Comparison of ENCODE assay signal across 27 cellular contexts in the genomic region with DNA sequence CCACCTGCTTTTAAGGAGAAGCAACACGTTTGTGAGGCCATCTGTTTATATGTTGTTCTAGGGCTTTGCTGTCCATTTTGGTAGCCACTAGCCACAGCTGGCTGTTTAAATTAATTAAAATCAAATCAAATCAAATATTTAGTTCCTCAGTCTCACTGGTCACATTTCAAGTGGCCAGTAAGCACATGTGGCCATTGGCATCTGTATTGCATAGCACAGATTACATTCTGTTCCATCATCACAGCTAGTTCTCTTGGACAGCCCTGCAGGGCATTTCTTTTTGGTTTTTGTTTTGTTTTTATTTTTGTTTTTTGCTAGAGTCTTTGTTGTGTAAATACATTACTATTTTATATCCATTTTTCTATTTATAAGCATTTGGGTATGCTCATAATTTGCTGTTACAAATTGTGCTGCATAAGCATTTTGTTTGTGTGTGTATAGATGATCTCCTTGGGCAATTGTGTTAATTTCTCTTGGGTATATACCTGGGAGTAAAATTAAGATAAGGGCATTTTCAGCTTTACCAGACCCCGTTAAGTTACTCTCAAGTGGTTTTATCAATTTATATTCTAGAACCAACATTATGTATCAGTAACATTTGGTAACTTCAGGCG. TPM values are rescaled to one million over a fixed set of nuclear protein-coding genes. Genes with fewer than 3 reads are reported as not detected.
DNase-seq lines count a peak whose midpoint lies in the region; ATAC-seq, FAIRE-seq and TF ChIP-seq lines count a peak whose summit lies in the region.
"Had no signal": no experiment of that assay in that cellular context is flagged by ENCODE, and none has a peak within 500 bp of the region (broad histone marks: within the 10 kb centered on the region; RNA-seq: fewer than 3 reads in every experiment).

No MANE protein-coding gene starts in this region.

- no peak for TF ChIP-seq RAD21 in A549 (conservative IDR thresholded peaks at IDR 0.05 in 1 of 2, IDR thresholded peaks at IDR 0.05 in 1 of 2)

- H3K9me3 ChIP-seq in A549, result no peaks in the 10 kb centered on the region
- no peaks in the 10 kb centered on the region for H3K9me3 ChIP-seq in CD4-positive, alpha-beta memory T cell (ENCODE audit: control insufficient read depth in 1 of 2, low read length in 2 of 2)
- H3K9me3 ChIP-seq: lower lobe of right lung, thoracic aorta had no signal

- 74% methylated on average over 3 of the region's 3 CpGs for WGBS in A549 (ENCODE audit: missing lambda C conversion rate)

- H3K36me3 ChIP-seq in CD4-positive, alpha-beta memory T cell (ENCODE audit: insufficient read depth, low read length), result no peaks in the 10 kb centered on the region
- H3K36me3 ChIP-seq: thoracic aorta had no signal

- H3K36me3 Mint-ChIP-seq in CD4-positive, alpha-beta memory T cell, result peaks cover 4 to 20% of the 10 kb centered on the region in 2 donors
- H3K36me3 Mint-ChIP-seq in T-cell, result peaks cover 7% of the 10 kb centered on the region

- DNase-seq in A549 (ENCODE audit: low read depth in 1 of 2, low spot score in 1 of 2), result no peak
- no peak for DNase-seq in CD4-positive, alpha-beta memory T cell
- DNase-seq in T-cell, result no peak
- peak; percentile 39 for DNase-seq in fibroblast of the aortic adventitia (ENCODE audit: low read depth)
- DNase-seq in DMS79 treated with DMSO at 0.1 percent for 48 hours (lab: John Stamatoyannopoulos, UW), result no peak
- no peak for DNase-seq in effector CD8-positive, alpha-beta T cell (lab: John Stamatoyannopoulos, UW)
- DNase-seq in activated effector memory CD4-positive, alpha-beta T cell treated with anti-CD3 and anti-CD28 coated beads, Interleukin-2, amount 50 U/mL, for 16 hours, result no peak
- DNase-seq: activated CD4-positive, alpha-beta T cell treated with anti-CD3 and anti-CD28 coated beads, Interleukin-2, amount 10 ng/mL, durations not matched to agents 7 days and 5 days; activated gamma-delta T cell; amygdala; COR-L47; DMS79; H7; kidney; lower lobe of right lung; NCI-H1436; NCI-H510A; NK-92 treated with Interleukin-12 subunit alpha and Interleukin-12 subunit beta, amount 100 ng/mL, for 24 hours; SHP77 treated with DMSO at 0.1 percent for 48 hours; stimulated activated CD4-positive, alpha-beta T cell treated with anti-CD3 and anti-CD28 coated beads, Interleukin-2, amount 100 ng/mL, for 48 hours; stimulated activated naive CD4-positive, alpha-beta T cell had no signal

- CTCF ChIA-PET in A549 (lab: Yijun Ruan, JAX), result interaction anchor here (0.6 to 26.9 kb wide), 8 partner anchors 10 to 83 kb away, joined by 3 to 364 read pairs (median 4); a partner anchor contains a TSS
- CTCF ChIA-PET in CD4-positive, alpha-beta memory T cell (lab: Charles Lee; ENCODE audit: partially characterized antibody), result interaction anchor here (1.1 to 22.4 kb wide), 5 partner anchors 12 to 88 kb away, joined by 4 to 609 read pairs (median 8); a partner anchor contains a TSS
- CTCF ChIA-PET in T-cell (lab: Charles Lee), result interaction anchor here in 1 of 2 donors (0.8 kb wide), 1 partner anchor 15 kb away, joined by 3 read pairs; no protein-coding TSS in a partner anchor

- H3K4me3 ChIP-seq in A549, result no peak overlapping the region
- no peak overlapping the region for H3K4me3 ChIP-seq in CD4-positive, alpha-beta memory T cell (ENCODE audit: low read length in 2 of 2)
- H3K4me3 ChIP-seq in fibroblast of the aortic adventitia (ENCODE audit: low read depth, low read length), result no peak overlapping the region
- H3K4me3 ChIP-seq: cardiac muscle cell, lower lobe of right lung, thoracic aorta had no signal

- no peak overlapping the region for H3K4me2 ChIP-seq in A549

- peak overlapping the region in 4 of 7 donors; percentile 41 to 86 (median 77) for H3K27ac Mint-ChIP-seq in CD4-positive, alpha-beta memory T cell
- peak overlapping the region; percentile 49 to 74 for H3K27ac Mint-ChIP-seq in T-cell
- H3K27ac Mint-ChIP-seq: activated CD4-positive, alpha-beta T cell treated with anti-CD3 and anti-CD28 coated beads, Interleukin-2, amount 10 ng/mL, durations not matched to agents 7 days and 5 days; T-helper 1 cell treated with Interleukin-12 subunit alpha and Interleukin-12 subunit beta and Interleukin-4 antibody, amounts not matched to agents 30 μg/mL and 1 μg/mL, for 36 hours had no signal

- TF ChIP-seq EP300 in A549 (IDR thresholded peaks at IDR 0.05), result no peak

- intact Hi-C loops in CD4-positive, alpha-beta memory T cell (cut with micrococcal nuclease), result no loop called here

- H3K27me3 ChIP-seq in CD4-positive, alpha-beta memory T cell (ENCODE audit: insufficient read depth, low read length), result no peaks in the 10 kb centered on the region
- H3K27me3 ChIP-seq: cardiac muscle cell had no signal

- FAIRE-seq in A549 (lab: Jason Lieb, UNC), result no peak
- FAIRE-seq: GM19239, kidney had no signal

- no peak overlapping the region for H3K27ac ChIP-seq in A549
- no peak overlapping the region for H3K27ac ChIP-seq in CD4-positive, alpha-beta memory T cell (ENCODE audit: low read depth, low read length)
- H3K27ac ChIP-seq: cardiac muscle cell, epithelial cell of prostate, lower lobe of right lung, thoracic aorta had no signal

- TF ChIP-seq CTCF in A549 (IDR thresholded peaks at IDR 0.05), result no peak
- no peak for TF ChIP-seq CTCF in fibroblast of the aortic adventitia (IDR thresholded peaks at IDR 0.05; ENCODE audit: insufficient read depth, low read length)

- H3K4me1 ChIP-seq in A549, result peaks cover 27% of the 10 kb centered on the region
- peaks cover 54% of the 10 kb centered on the region for H3K4me1 ChIP-seq in CD4-positive, alpha-beta memory T cell (ENCODE audit: insufficient read depth, low read length)

- POLR2A ChIA-PET in A549 (lab: Yijun Ruan, JAX), result no interaction called here
- POLR2A ChIA-PET in CD4-positive, alpha-beta memory T cell (lab: Charles Lee; ENCODE audit: partially characterized antibody), result interaction anchor here (1.5 to 8.7 kb wide), 4 partner anchors 12 to 82 kb away, joined by 5 to 140 read pairs (median 35); no protein-coding TSS in a partner anchor
- POLR2A ChIA-PET in T-cell (lab: Charles Lee), result no interaction called here

- peaks cover 31 to 67% (median 46%) of the 10 kb centered on the region in 4 donors for H3K4me1 Mint-ChIP-seq in CD4-positive, alpha-beta memory T cell
- H3K4me1 Mint-ChIP-seq in T-cell, result peaks cover 59 to 68% (median 67%) of the 10 kb centered on the region in 3 donors

- H3K9me3 Mint-ChIP-seq in CD4-positive, alpha-beta memory T cell, result no peaks in the 10 kb centered on the region
- H3K9me3 Mint-ChIP-seq in T-cell, result no peaks in the 10 kb centered on the region
- H3K9me3 Mint-ChIP-seq: activated CD4-positive, alpha-beta T cell treated with anti-CD3 and anti-CD28 coated beads, Interleukin-2, amount 10 ng/mL, durations not matched to agents 7 days and 5 days; T-helper 1 cell treated with Interleukin-12 subunit alpha and Interleukin-12 subunit beta and Interleukin-4 antibody, amounts not matched to agents 30 μg/mL and 1 μg/mL, for 36 hours had no signal

- ATAC-seq in A549, result no peak
- ATAC-seq in T-cell (replicated peaks in 1 of 4), result no peak
- ATAC-seq in GM19397 (IDR thresholded peaks at IDR 0.05; ENCODE audit: unreplicated experiment), result no peak
- ATAC-seq: lower lobe of right lung had no signal

- H3K4me3 Mint-ChIP-seq in CD4-positive, alpha-beta memory T cell, result peak overlapping the region in 1 of 8 donors; percentile 43
- H3K4me3 Mint-ChIP-seq in T-cell, result peak overlapping the region in 1 of 3 donors; percentile 56
- H3K4me3 Mint-ChIP-seq: activated CD4-positive, alpha-beta T cell treated with anti-CD3 and anti-CD28 coated beads, Interleukin-2, amount 10 ng/mL, durations not matched to agents 7 days and 5 days; T-helper 1 cell treated with Interleukin-12 subunit alpha and Interleukin-12 subunit beta and Interleukin-4 antibody, amounts not matched to agents 30 μg/mL and 1 μg/mL, for 36 hours had no signal

- no peaks in the 10 kb centered on the region for H3K27me3 Mint-ChIP-seq in CD4-positive, alpha-beta memory T cell
- no peaks in the 10 kb centered on the region for H3K27me3 Mint-ChIP-seq in T-cell
- H3K27me3 Mint-ChIP-seq: activated CD4-positive, alpha-beta T cell treated with anti-CD3 and anti-CD28 coated beads, Interleukin-2, amount 10 ng/mL, durations not matched to agents 7 days and 5 days had no signal

- TF ChIP-seq POLR2A in A549 (IDR thresholded peaks at IDR 0.05; ENCODE audit: low read length), result no peak

TF ChIP-seq in A549, 52 proteins besides CTCF, POLR2A, EP300 and RAD21:
- TF ChIP-seq, protein P1, sequence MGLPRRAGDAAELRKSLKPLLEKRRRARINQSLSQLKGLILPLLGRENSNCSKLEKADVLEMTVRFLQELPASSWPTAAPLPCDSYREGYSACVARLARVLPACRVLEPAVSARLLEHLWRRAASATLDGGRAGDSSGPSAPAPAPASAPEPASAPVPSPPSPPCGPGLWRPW (IDR thresholded peaks at IDR 0.05), result no peak
- peak; percentile 95 for TF ChIP-seq MAFK (IDR thresholded peaks at IDR 0.05; ENCODE audit: partially characterized antibody)

RNA-seq across cellular contexts. Expression of a gene that starts 31.3 kb away (rescaled TPM):
- polyA plus RNA-seq in A549 (2011; rRNA removed) (229 and 249 TPM in 2 replicates), A549 (2017; fragmentation: RNase III; extraction: RNeasy Plus Mini Kit Qiagen cat#74134 plus additional on column Dnase treatment) (187 to 206 TPM (median 205 TPM) in 3 replicates)
- 190 and 220 TPM in 2 replicates for polyA plus RNA-seq in A549 (2012; cell fraction: cytosol; rRNA removed)
- polyA plus RNA-seq in A549 (2012; cell fraction: nucleus; rRNA removed), result 134 and 175 TPM in 2 replicates
- 87.6 and 96.8 TPM in 2 replicates for polyA minus RNA-seq in A549 (2011; rRNA and poly(A)+ RNA removed)
- total RNA-seq in CD4-positive, alpha-beta memory T cell, result 10 to 100 TPM; 35.3 to 36.0 TPM
- polyA plus RNA-seq in CD4-positive, alpha-beta memory T cell, result 100 to 1,000 TPM; 107 to 182 TPM
- total RNA-seq in T-cell (10 to 100 TPM; 42.6 to 54.9 (median 44.0) TPM), fibroblast of the aortic adventitia (ENCODE audit: low replicate concordance) (70.2 and 140 TPM in 2 replicates)

RNA-seq across cellular contexts. Expression of a gene that starts 48.4 kb away (rescaled TPM):
- 7.7 and 9.6 TPM in 2 replicates for polyA plus RNA-seq in A549 (2011; rRNA removed)
- polyA plus RNA-seq in A549 (2012; cell fraction: cytosol; rRNA removed), result 5.9 and 8.3 TPM in 2 replicates
- 16.1 and 19.8 TPM in 2 replicates for polyA plus RNA-seq in A549 (2012; cell fraction: nucleus; rRNA removed)
- 29.7 to 37.9 TPM (median 33.4 TPM) in 3 replicates for polyA plus RNA-seq in A549 (2017; fragmentation: RNase III; extraction: RNeasy Plus Mini Kit Qiagen cat#74134 plus additional on column Dnase treatment)
- polyA minus RNA-seq in A549 (2011; rRNA and poly(A)+ RNA removed), result 13.0 and 16.6 TPM in 2 replicates
- total RNA-seq in CD4-positive, alpha-beta memory T cell, result 10 to 100 TPM; 74.8 to 75.7 TPM
- 1 to 10 TPM in 1 of 2 donors, under 1 TPM in 1; 0.33 to 3.4 TPM for polyA plus RNA-seq in CD4-positive, alpha-beta memory T cell
- total RNA-seq in T-cell, result 10 to 100 TPM; 64.0 to 81.4 (median 72.3) TPM
- total RNA-seq in fibroblast of the aortic adventitia (ENCODE audit: low replicate concordance), result 20.4 and 24.0 TPM in 2 replicates
